15 cellular contexts compared by ENCODE assay signal in genomic region chr12:109510196-109510595, GRCh38.
"Had no signal": no experiment of that assay in that cellular context is flagged by ENCODE, and none has a peak within 500 bp of the region (broad histone marks: within the 10 kb centered on the region; RNA-seq: fewer than 3 reads in every experiment).

No MANE protein-coding gene starts in this region.

- H3K27ac ChIP-seq: gastroesophageal sphincter, hepatocyte had no signal

- ATAC-seq: activated T-helper 17 cell treated with anti-CD3 and anti-CD28 coated beads, Interleukin-2, amount 50 U/mL, for 72 hours; gastroesophageal sphincter; naive thymus-derived CD4-positive, alpha-beta T cell; stimulated activated naive B cell treated with anti-CD40 and anti-IgM and Interleukin-4, amounts not matched to agents 10 μg/mL and 1 μg/mL and 100 μg/mL, for 72 hours had no signal

- H3K4me3 ChIP-seq: gastroesophageal sphincter, hepatocyte, lung, smooth muscle cell had no signal

- DNase-seq: activated CD4-positive, alpha-beta T cell treated with anti-CD3 and anti-CD28 coated beads, Interleukin-2, amount 50 U/mL, for 1 hour; activated naive CD4-positive, alpha-beta T cell treated with anti-CD3 and anti-CD28 coated beads for 36 hours; activated T-cell treated with anti-CD3 and anti-CD28 coated beads for 4 hours; central memory CD4-positive, alpha-beta T cell; effector memory CD4-positive, alpha-beta T cell; kidney; naive thymus-derived CD4-positive, alpha-beta T cell; retina; stimulated activated naive B cell treated with anti-CD40 and anti-IgM and Interleukin-4, amounts not matched to agents 10 μg/mL and 1 μg/mL and 100 μg/mL, for 72 hours; trophoblast cell had no signal

- H3K4me1 ChIP-seq: gastroesophageal sphincter had no signal

- H3K27me3 ChIP-seq: gastroesophageal sphincter, hepatocyte had no signal

- H3K9me3 ChIP-seq: gastroesophageal sphincter had no signal
